Comparison of ENCODE assay signal across 28 cellular contexts in genomic region chr2:75555701-75556100, GRCh38. TPM values are rescaled to one million over a fixed set of nuclear protein-coding genes. Genes with fewer than 3 reads are reported as not detected.
"Had no signal": no experiment of that assay in that cellular context is flagged by ENCODE, and none has a peak within 500 bp of the region (broad histone marks: within the 10 kb centered on the region; RNA-seq: fewer than 3 reads in every experiment).

No MANE protein-coding gene starts in this region.

- DNase-seq: activated CD4-positive, alpha-beta T cell treated with anti-CD3 and anti-CD28 coated beads for 48 hours; activated CD4-positive, alpha-beta T cell treated with anti-CD3 and anti-CD28 coated beads, Interleukin-2, amount 50 U/mL, for 4 hours; activated CD4-positive, CD25-positive, alpha-beta regulatory T cell treated with anti-CD3 and anti-CD28 coated beads, Interleukin-2, amount 50 U/mL, for 72 hours; activated effector memory CD4-positive, alpha-beta T cell treated with anti-CD3 and anti-CD28 coated beads, Interleukin-2, amount 50 U/mL, for 16 hours; activated naive CD4-positive, alpha-beta T cell treated with Interleukin-2 at 50 U/mL for 16 hours; activated T-cell treated with anti-CD3 and anti-CD28 coated beads, Interleukin-2, amount 50 U/mL, for 4 hours; amygdala; brain microvascular endothelial cell; KG1; NCI-H1048; NCI-H1694; NCI-H2029; NCI-H2107; NCI-H2171 treated with DMSO at 0.1 percent for 48 hours; NCI-H226; NCI-H526; NCI-H774; NK-92 treated with Interleukin-12 subunit alpha and Interleukin-12 subunit beta, amount 100 ng/mL, for 24 hours; OCI-M1; Right ventricle myocardium superior; SJCRH30; T-helper 17 cell; T-helper 9 cell had no signal

- H3K27ac ChIP-seq: brain microvascular endothelial cell, cardiac muscle cell, RWPE1, SJCRH30 had no signal

- H3K36me3 ChIP-seq: cardiac muscle cell, SJCRH30 had no signal

- H3K4me3 ChIP-seq: cardiac muscle cell, SJCRH30 had no signal

- H3K4me1 ChIP-seq: SJCRH30 had no signal

- ATAC-seq: activated T-cell treated with anti-CD3 and anti-CD28 coated beads, Interleukin-2, amount 50 U/mL, for 4 hours; Panc1; T-helper 17 cell; WTC11 had no signal

- H3K9me3 ChIP-seq: SJCRH30 had no signal

- H3K27me3 ChIP-seq: brain microvascular endothelial cell had no signal

RNA-seq across cellular contexts. Expression of gene EVA1A, which starts 5.0 kb away (rescaled TPM):
- total RNA-seq: NCI-H460, SJCRH30, T-helper 17 cell had no signal
